ENCODE assay signal across 1 cellular context in the genomic region with DNA sequence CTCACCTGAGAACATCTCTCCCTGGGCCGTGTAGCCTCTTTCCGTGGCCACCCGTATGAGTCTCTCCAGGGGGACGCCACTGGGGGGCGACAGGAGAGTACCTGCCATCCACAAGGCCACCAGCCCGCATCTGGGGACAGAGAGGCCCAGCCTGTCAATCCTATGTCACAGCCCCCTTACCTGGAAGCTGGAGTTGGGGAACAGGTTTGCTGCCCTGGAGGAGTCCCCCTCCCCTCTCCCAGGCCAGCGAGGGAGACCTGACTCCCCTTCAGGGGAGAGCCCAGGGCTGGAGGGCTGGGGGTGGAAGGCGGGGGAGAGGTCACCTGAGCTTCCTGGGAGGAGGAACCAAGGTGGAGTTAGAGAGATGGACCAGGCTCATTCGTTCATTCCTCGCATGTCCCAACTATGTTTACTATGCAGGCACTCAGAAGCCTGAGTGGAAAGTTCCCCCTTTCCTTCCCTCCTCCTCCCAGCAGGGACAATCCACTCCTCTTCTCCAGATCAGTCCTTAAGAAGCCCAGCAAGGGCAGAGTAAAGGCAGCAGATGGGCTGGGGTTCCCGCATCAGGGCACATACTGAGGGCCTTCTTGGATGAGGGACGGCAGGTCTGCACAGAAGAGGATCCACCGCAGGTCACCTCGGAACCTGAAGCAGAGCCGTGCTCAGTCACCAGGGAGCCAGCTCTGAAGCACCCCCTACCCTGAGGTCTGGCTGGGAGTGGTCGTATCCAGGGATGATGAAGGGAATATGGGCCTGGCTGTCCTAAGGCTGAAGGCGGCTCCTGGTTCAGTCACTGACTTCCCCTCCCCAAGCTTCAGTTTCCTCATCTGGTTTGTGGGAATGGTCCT.
TF ChIP-seq lines count a peak whose summit lies in the region.

No MANE protein-coding gene starts in this region.

TF ChIP-seq in HepG2, 621 proteins besides CTCF, POLR2A, EP300 and RAD21 (continued from another document):
- TF ChIP-seq, protein P1, sequence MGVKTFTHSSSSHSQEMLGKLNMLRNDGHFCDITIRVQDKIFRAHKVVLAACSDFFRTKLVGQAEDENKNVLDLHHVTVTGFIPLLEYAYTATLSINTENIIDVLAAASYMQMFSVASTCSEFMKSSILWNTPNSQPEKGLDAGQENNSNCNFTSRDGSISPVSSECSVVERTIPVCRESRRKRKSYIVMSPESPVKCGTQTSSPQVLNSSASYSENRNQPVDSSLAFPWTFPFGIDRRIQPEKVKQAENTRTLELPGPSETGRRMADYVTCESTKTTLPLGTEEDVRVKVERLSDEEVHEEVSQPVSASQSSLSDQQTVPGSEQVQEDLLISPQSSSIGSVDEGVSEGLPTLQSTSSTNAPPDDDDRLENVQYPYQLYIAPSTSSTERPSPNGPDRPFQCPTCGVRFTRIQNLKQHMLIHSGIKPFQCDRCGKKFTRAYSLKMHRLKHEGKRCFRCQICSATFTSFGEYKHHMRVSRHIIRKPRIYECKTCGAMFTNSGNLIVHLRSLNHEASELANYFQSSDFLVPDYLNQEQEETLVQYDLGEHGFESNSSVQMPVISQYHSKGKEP (CRISPR knock-in tag; IDR thresholded peaks at IDR 0.05) = no peak
- TF ChIP-seq ZNF530 (CRISPR knock-in tag; IDR thresholded peaks at IDR 0.05; ENCODE audit: low read depth) = no peak
